In the genomic region with DNA sequence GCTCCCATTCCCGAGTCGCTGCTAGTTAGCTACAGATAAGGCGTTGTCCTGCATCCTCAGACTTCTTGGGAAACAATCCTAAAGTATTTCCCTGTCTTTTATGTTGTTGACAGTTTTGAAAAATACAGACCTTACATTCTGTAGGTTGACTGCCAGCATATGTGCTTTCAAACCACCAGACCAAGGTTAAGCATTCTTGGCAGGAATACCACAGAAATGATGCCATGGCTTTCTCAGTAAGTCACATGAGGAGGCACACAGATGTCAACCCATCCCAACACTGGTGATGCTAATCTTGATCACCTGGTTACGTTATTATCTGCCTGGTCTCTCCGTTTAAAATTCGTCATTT, we compare ENCODE assay signal across 8 cellular contexts. TPM values are rescaled to one million over a fixed set of nuclear protein-coding genes. Genes with fewer than 3 reads are reported as not detected.
A peak's percentile ranks its signal among the peaks of the same experiment; 100 is the strongest.
DNase-seq lines count a peak whose midpoint lies in the region; ATAC-seq and TF ChIP-seq lines count a peak whose summit lies in the region.

No MANE protein-coding gene starts in this region.

- no peaks in the 10 kb centered on the region for H3K27me3 Mint-ChIP-seq in T-cell

- ATAC-seq in T-cell (replicated peaks in 1 of 4), result no peak
- ATAC-seq in gastroesophageal sphincter, result no peak

- TF ChIP-seq EP300 in gastroesophageal sphincter (IDR thresholded peaks at IDR 0.05), result no peak

- peaks cover 29 to 34% (median 33%) of the 10 kb centered on the region in 3 donors for H3K4me1 Mint-ChIP-seq in T-cell

- 26 to 29% methylated on average over 6 of the region's 6 CpGs for WGBS in gastroesophageal sphincter (ENCODE audit: low coverage in 1 of 2), 2 donors

- H3K9me3 Mint-ChIP-seq in T-cell, result no peaks in the 10 kb centered on the region

- peak overlapping the region; percentile 98 to 99 for H3K27ac Mint-ChIP-seq in T-cell

- DNase-seq in H7 (no peak), T-cell (no peak), mucosa of gallbladder (ENCODE audit: low spot score) (no peak), NCI-H82 treated with DMSO at 0.1 percent for 48 hours (lab: John Stamatoyannopoulos, UW; ENCODE audit: unreplicated experiment) (no peak)
- DNase-seq in stimulated activated CD4-positive, alpha-beta T cell treated with anti-CD3 and anti-CD28 coated beads, Interleukin-4, amount 100 ng/mL, for 24 hours, result no peak
- DNase-seq in activated CD4-positive, CD25-positive, alpha-beta regulatory T cell (lab: John Stamatoyannopoulos, UW), result no peak

- H3K4me3 Mint-ChIP-seq in T-cell, result peak overlapping the region; percentile 99 to 100 (median 99)

- CTCF ChIA-PET in T-cell (lab: Charles Lee), result interaction anchor here in 1 of 2 donors (1.3 kb wide), 1 partner anchor 47 kb away, joined by 3 read pairs; a partner anchor contains a TSS

- TF ChIP-seq CTCF in gastroesophageal sphincter (IDR thresholded peaks at IDR 0.05), result no peak

- H3K4me3 ChIP-seq in H7 (ENCODE audit: insufficient read depth, low read depth, low read length) (peak overlapping the region; percentile 91), gastroesophageal sphincter (peak overlapping the region; percentile 49 to 91), skin epidermis (peak overlapping the region; percentile 64 to 89 (median 88))

- H3K27ac ChIP-seq in gastroesophageal sphincter (peak overlapping the region in 3 of 4 donors; percentile 82 to 92 (median 90)), skin epidermis (peak overlapping the region in 17 of 21 experiments; percentile 77 to 94 (median 86))

- H3K27me3 ChIP-seq in H7 (ENCODE audit: control insufficient read depth, insufficient read depth, low read length) (no peaks in the 10 kb centered on the region), gastroesophageal sphincter (no peaks in the 10 kb centered on the region)

- H3K36me3 Mint-ChIP-seq in T-cell, result peaks cover 17% of the 10 kb centered on the region

- POLR2A ChIA-PET in T-cell (lab: Charles Lee), result interaction anchor here (0.6 to 1.3 kb wide), 4 partner anchors 45 to 572 kb away, joined by 3 to 7 read pairs (median 5); a partner anchor contains a TSS

- H3K36me3 ChIP-seq in H7 (replicated peaks; ENCODE audit: control insufficient read depth, insufficient read depth, low read length), result peaks cover 3% of the 10 kb centered on the region; the same call in 1 of the 2 replicates
- H3K36me3 ChIP-seq in gastroesophageal sphincter, result peaks cover 0 to 28% of the 10 kb centered on the region in 2 donors

- H3K4me1 ChIP-seq in gastroesophageal sphincter, result peaks cover 0 to 24% (median 16%) of the 10 kb centered on the region in 3 donors

- no peak for TF ChIP-seq POLR2A in gastroesophageal sphincter (IDR thresholded peaks at IDR 0.05)

- H3K9me3 ChIP-seq in gastroesophageal sphincter, result no peaks in the 10 kb centered on the region

RNA-seq across cellular contexts. Expression of a gene that starts 0.9 kb away (rescaled TPM):
- 21.2 and 24.5 TPM in 2 replicates for total RNA-seq in H7 (2014; rRNA removed; shearing (Covaris generic))
- 10 to 100 TPM; 15.5 to 30.5 (median 29.1) TPM for total RNA-seq in T-cell
- 10 to 100 TPM; 18.7 to 32.4 (median 26.9) TPM for total RNA-seq in gastroesophageal sphincter
- 22.8 TPM for total RNA-seq in mucosa of gallbladder

RNA-seq across cellular contexts. Expression of a gene that starts 47.0 kb away (rescaled TPM):
- total RNA-seq in H7 (2014; rRNA removed; shearing (Covaris generic)), result 124 and 132 TPM in 2 replicates
- 100 to 1,000 TPM; 446 to 594 (median 461) TPM for total RNA-seq in T-cell
- total RNA-seq in gastroesophageal sphincter, result 100 to 1,000 TPM; 223 to 390 (median 286) TPM
- total RNA-seq in mucosa of gallbladder, result 323 TPM

RNA-seq across cellular contexts. Expression of a gene that starts 49.6 kb away (rescaled TPM):
- 12.0 and 15.8 TPM in 2 replicates for total RNA-seq in H7 (2014; rRNA removed; shearing (Covaris generic))
- total RNA-seq in T-cell (10 to 100 TPM; 26.0 to 35.7 (median 33.1) TPM), gastroesophageal sphincter (10 to 100 TPM; 19.7 to 30.1 (median 26.9) TPM), mucosa of gallbladder (26.4 TPM)
